Comparison of ENCODE assay signal across 1 cellular context in the genomic region with DNA sequence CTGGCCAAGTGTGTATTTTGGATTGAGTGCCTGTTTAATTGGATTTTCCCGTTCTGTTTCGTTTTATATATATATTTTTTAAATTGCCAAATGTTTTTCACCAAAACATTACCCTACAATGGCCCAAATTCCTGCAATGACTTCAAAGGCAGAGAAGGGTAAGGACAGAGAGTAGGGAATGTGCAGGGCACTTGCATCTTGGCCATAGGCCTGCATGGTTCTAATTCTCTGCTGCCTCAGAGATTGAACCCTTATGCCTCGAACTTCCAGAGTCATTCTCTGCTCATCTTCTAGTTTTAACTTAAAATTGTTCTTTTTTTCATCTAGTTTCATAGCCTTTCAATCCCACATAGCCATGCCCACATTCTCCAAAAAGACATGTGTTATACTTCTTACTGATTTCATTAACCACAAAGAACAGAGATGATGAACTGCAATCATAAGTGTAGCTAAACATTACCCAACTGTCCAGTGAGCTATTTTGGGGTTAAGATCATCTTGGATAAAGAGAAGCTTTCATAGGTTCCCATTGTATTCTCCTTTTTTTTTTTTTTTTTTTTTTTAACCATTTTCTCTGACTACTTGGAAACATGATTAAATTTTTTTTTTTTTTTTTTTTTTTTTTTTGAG.
TF ChIP-seq lines count a peak whose summit lies in the region.

No MANE protein-coding gene starts in this region.

TF ChIP-seq in H1, 55 proteins besides CTCF, POLR2A, EP300 and RAD21:
- TF ChIP-seq TEAD4 (IDR thresholded peaks at IDR 0.05; ENCODE audit: low read depth, low read length), result no peak
- TF ChIP-seq CHD2 (IDR thresholded peaks at IDR 0.05; ENCODE audit: low read length), result no peak
- TF ChIP-seq, protein P1, sequence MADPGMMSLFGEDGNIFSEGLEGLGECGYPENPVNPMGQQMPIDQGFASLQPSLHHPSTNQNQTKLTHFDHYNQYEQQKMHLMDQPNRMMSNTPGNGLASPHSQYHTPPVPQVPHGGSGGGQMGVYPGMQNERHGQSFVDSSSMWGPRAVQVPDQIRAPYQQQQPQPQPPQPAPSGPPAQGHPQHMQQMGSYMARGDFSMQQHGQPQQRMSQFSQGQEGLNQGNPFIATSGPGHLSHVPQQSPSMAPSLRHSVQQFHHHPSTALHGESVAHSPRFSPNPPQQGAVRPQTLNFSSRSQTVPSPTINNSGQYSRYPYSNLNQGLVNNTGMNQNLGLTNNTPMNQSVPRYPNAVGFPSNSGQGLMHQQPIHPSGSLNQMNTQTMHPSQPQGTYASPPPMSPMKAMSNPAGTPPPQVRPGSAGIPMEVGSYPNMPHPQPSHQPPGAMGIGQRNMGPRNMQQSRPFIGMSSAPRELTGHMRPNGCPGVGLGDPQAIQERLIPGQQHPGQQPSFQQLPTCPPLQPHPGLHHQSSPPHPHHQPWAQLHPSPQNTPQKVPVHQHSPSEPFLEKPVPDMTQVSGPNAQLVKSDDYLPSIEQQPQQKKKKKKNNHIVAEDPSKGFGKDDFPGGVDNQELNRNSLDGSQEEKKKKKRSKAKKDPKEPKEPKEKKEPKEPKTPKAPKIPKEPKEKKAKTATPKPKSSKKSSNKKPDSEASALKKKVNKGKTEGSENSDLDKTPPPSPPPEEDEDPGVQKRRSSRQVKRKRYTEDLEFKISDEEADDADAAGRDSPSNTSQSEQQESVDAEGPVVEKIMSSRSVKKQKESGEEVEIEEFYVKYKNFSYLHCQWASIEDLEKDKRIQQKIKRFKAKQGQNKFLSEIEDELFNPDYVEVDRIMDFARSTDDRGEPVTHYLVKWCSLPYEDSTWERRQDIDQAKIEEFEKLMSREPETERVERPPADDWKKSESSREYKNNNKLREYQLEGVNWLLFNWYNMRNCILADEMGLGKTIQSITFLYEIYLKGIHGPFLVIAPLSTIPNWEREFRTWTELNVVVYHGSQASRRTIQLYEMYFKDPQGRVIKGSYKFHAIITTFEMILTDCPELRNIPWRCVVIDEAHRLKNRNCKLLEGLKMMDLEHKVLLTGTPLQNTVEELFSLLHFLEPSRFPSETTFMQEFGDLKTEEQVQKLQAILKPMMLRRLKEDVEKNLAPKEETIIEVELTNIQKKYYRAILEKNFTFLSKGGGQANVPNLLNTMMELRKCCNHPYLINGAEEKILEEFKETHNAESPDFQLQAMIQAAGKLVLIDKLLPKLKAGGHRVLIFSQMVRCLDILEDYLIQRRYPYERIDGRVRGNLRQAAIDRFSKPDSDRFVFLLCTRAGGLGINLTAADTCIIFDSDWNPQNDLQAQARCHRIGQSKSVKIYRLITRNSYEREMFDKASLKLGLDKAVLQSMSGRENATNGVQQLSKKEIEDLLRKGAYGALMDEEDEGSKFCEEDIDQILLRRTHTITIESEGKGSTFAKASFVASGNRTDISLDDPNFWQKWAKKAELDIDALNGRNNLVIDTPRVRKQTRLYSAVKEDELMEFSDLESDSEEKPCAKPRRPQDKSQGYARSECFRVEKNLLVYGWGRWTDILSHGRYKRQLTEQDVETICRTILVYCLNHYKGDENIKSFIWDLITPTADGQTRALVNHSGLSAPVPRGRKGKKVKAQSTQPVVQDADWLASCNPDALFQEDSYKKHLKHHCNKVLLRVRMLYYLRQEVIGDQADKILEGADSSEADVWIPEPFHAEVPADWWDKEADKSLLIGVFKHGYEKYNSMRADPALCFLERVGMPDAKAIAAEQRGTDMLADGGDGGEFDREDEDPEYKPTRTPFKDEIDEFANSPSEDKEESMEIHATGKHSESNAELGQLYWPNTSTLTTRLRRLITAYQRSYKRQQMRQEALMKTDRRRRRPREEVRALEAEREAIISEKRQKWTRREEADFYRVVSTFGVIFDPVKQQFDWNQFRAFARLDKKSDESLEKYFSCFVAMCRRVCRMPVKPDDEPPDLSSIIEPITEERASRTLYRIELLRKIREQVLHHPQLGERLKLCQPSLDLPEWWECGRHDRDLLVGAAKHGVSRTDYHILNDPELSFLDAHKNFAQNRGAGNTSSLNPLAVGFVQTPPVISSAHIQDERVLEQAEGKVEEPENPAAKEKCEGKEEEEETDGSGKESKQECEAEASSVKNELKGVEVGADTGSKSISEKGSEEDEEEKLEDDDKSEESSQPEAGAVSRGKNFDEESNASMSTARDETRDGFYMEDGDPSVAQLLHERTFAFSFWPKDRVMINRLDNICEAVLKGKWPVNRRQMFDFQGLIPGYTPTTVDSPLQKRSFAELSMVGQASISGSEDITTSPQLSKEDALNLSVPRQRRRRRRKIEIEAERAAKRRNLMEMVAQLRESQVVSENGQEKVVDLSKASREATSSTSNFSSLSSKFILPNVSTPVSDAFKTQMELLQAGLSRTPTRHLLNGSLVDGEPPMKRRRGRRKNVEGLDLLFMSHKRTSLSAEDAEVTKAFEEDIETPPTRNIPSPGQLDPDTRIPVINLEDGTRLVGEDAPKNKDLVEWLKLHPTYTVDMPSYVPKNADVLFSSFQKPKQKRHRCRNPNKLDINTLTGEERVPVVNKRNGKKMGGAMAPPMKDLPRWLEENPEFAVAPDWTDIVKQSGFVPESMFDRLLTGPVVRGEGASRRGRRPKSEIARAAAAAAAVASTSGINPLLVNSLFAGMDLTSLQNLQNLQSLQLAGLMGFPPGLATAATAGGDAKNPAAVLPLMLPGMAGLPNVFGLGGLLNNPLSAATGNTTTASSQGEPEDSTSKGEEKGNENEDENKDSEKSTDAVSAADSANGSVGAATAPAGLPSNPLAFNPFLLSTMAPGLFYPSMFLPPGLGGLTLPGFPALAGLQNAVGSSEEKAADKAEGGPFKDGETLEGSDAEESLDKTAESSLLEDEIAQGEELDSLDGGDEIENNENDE (IDR thresholded peaks at IDR 0.05; ENCODE audit: insufficient replicate concordance, low read length), result no peak
- no peak for TF ChIP-seq POU5F1 (IDR thresholded peaks at IDR 0.05; ENCODE audit: low read depth, low read length)
- no peak for TF ChIP-seq TCF12 (IDR thresholded peaks at IDR 0.05; ENCODE audit: low read depth, low read length)
- no peak for TF ChIP-seq RBBP5 (IDR thresholded peaks at IDR 0.05; ENCODE audit: borderline replicate concordance, low read depth, low read length)
